Comparison of ENCODE assay signal across 10 cellular contexts in genomic region chr14:59428581-59429012, GRCh38. TPM values are rescaled to one million over a fixed set of nuclear protein-coding genes. Genes with fewer than 3 reads are reported as not detected.
DNase-seq lines count a peak whose midpoint lies in the region; ATAC-seq and TF ChIP-seq lines count a peak whose summit lies in the region.
"Had no signal": no experiment of that assay in that cellular context is flagged by ENCODE, and none has a peak within 500 bp of the region (broad histone marks: within the 10 kb centered on the region; RNA-seq: fewer than 3 reads in every experiment).

No MANE protein-coding gene starts in this region.

- H3K4me1 Mint-ChIP-seq in stimulated activated memory B cell treated with anti-CD40 and anti-IgM and Interleukin-4, amounts not matched to agents 10 μg/mL and 1 μg/mL and 100 μg/mL, for 72 hours = peaks cover 10% of the 10 kb centered on the region
- H3K4me1 Mint-ChIP-seq: central memory CD8-positive, alpha-beta T cell had no signal

- H3K27me3 ChIP-seq in OCI-LY3 (ENCODE audit: low read depth, low read length) = no peaks in the 10 kb centered on the region
- no peaks in the 10 kb centered on the region for H3K27me3 ChIP-seq in fibroblast of lung (ENCODE audit: control insufficient read depth, insufficient read depth, low read length)

- H3K36me3 ChIP-seq in OCI-LY3 (replicated peaks; ENCODE audit: low read depth, low read length) (no peaks in the 10 kb centered on the region), fibroblast of lung (ENCODE audit: control insufficient read depth, insufficient read depth, low read length) (no peaks in the 10 kb centered on the region)

- no peaks in the 10 kb centered on the region for H4K20me1 ChIP-seq in OCI-LY3 (ENCODE audit: insufficient read depth, low read length)
- no peaks in the 10 kb centered on the region for H4K20me1 ChIP-seq in fibroblast of lung (ENCODE audit: control insufficient read depth, extremely low read depth, insufficient read depth, low read length)

- no peak overlapping the region for H3K4me3 ChIP-seq in OCI-LY3 (ENCODE audit: low read length)
- H3K4me3 ChIP-seq in fibroblast of lung (replicated peaks in 1 of 4; ENCODE audit: control extremely low read depth in 1 of 4, insufficient read depth in 1 of 4, low read depth in 3 of 4, low read length in 4 of 4) = no peak overlapping the region
- no peak overlapping the region for H3K4me3 ChIP-seq in retinal pigment epithelial cell (ENCODE audit: low read length)

- DNase-seq in EL (peak; percentile 59), fibroblast of lung (ENCODE audit: low read depth in 2 of 2) (peak; percentile 76 to 85), retinal pigment epithelial cell (ENCODE audit: low read depth) (no peak), DMS 273 (lab: John Stamatoyannopoulos, UW; ENCODE audit: unreplicated experiment) (no peak)

- H3K4me3 Mint-ChIP-seq in stimulated activated memory B cell treated with anti-CD40 and anti-IgM and Interleukin-4, amounts not matched to agents 10 μg/mL and 1 μg/mL and 100 μg/mL, for 72 hours = no peak overlapping the region
- H3K4me3 Mint-ChIP-seq: central memory CD8-positive, alpha-beta T cell had no signal

- peak; percentile 27; the same call in 1 of the 2 replicates for TF ChIP-seq CTCF in OCI-LY3 (IDR thresholded peaks at IDR 0.05; ENCODE audit: low read depth, low read length)
- TF ChIP-seq CTCF in fibroblast of lung (conservative IDR thresholded peaks at IDR 0.05 in 1 of 2, IDR thresholded peaks at IDR 0.05 in 1 of 2; ENCODE audit: low read depth in 1 of 2, low read length in 2 of 2) = peak; percentile 41 to 52
- peak; percentile 48 for TF ChIP-seq CTCF in retinal pigment epithelial cell (conservative IDR thresholded peaks at IDR 0.05; ENCODE audit: low read depth, low read length)

- H3K36me3 Mint-ChIP-seq in stimulated activated memory B cell treated with anti-CD40 and anti-IgM and Interleukin-4, amounts not matched to agents 10 μg/mL and 1 μg/mL and 100 μg/mL, for 72 hours = no peaks in the 10 kb centered on the region

- no peak for ATAC-seq in HG02938 (IDR thresholded peaks at IDR 0.05; ENCODE audit: unreplicated experiment)
- no peak for ATAC-seq in GM18498 (IDR thresholded peaks at IDR 0.05; ENCODE audit: unreplicated experiment)
- ATAC-seq in stimulated activated memory B cell treated with anti-CD40 and anti-IgM and Interleukin-4, amounts not matched to agents 10 μg/mL and 1 μg/mL and 100 μg/mL, for 72 hours = no peak

- H2AFZ ChIP-seq in OCI-LY3 (ENCODE audit: low read depth, low read length) = no peak overlapping the region
- H2AFZ ChIP-seq in fibroblast of lung (ENCODE audit: low read length) = no peak overlapping the region

- H3K4me1 ChIP-seq in OCI-LY3 (ENCODE audit: low read length) = peaks cover 6% of the 10 kb centered on the region; the same call in 1 of the 2 replicates
- peaks cover 17% of the 10 kb centered on the region for H3K4me1 ChIP-seq in fibroblast of lung (ENCODE audit: control insufficient read depth, extremely low read depth, insufficient read depth, low read length)

- H3K79me2 ChIP-seq in OCI-LY3 (ENCODE audit: low read length) (no peaks in the 10 kb centered on the region), fibroblast of lung (ENCODE audit: control insufficient read depth, insufficient read depth, low read length) (no peaks in the 10 kb centered on the region)

- no peak overlapping the region for H3K27ac Mint-ChIP-seq in stimulated activated memory B cell treated with anti-CD40 and anti-IgM and Interleukin-4, amounts not matched to agents 10 μg/mL and 1 μg/mL and 100 μg/mL, for 72 hours
- H3K27ac Mint-ChIP-seq: progenitor cell of endocrine pancreas had no signal

- H3K27ac ChIP-seq in OCI-LY3 (ENCODE audit: low read length) (no peak overlapping the region), fibroblast of lung (ENCODE audit: insufficient read depth, low read length) (peak overlapping the region; percentile 60)

- H3K9me3 ChIP-seq in OCI-LY3 (ENCODE audit: insufficient read depth, low read length) (no peaks in the 10 kb centered on the region), fibroblast of lung (ENCODE audit: control insufficient read depth, insufficient read depth, low read depth, low read length) (no peaks in the 10 kb centered on the region)

- H3K9ac ChIP-seq in OCI-LY3 (ENCODE audit: low read length) (no peak overlapping the region), fibroblast of lung (ENCODE audit: insufficient read depth, low read length) (no peak overlapping the region)

- no peak overlapping the region for H3K4me2 ChIP-seq in OCI-LY3 (ENCODE audit: low read length)
- H3K4me2 ChIP-seq in fibroblast of lung (ENCODE audit: extremely low read depth, insufficient read depth, low read length) = peak overlapping the region; percentile 26

- peaks cover 6% of the 10 kb centered on the region for H3K27me3 Mint-ChIP-seq in stimulated activated memory B cell treated with anti-CD40 and anti-IgM and Interleukin-4, amounts not matched to agents 10 μg/mL and 1 μg/mL and 100 μg/mL, for 72 hours

- H3K9me3 Mint-ChIP-seq in stimulated activated memory B cell treated with anti-CD40 and anti-IgM and Interleukin-4, amounts not matched to agents 10 μg/mL and 1 μg/mL and 100 μg/mL, for 72 hours = no peaks in the 10 kb centered on the region
- H3K9me3 Mint-ChIP-seq: central memory CD8-positive, alpha-beta T cell had no signal

RNA-seq across cellular contexts. Expression of gene GPR135, which starts 36.6 kb away (rescaled TPM):
- 1.8 and 3.0 TPM in 2 replicates for total RNA-seq in fibroblast of lung
- polyA plus RNA-seq in fibroblast of lung = 0.78 and 2.1 TPM in 2 replicates
- 0.78 and 2.1 TPM in 2 replicates for polyA plus RNA-seq in fibroblast of lung (2012)
- 0.30 and 0.31 TPM in 2 replicates for polyA minus RNA-seq in fibroblast of lung (ENCODE audit: low replicate concordance)

RNA-seq across cellular contexts. Expression of gene L3HYPDH, which starts 55.6 kb away (rescaled TPM):
- total RNA-seq in fibroblast of lung = 39.8 and 50.4 TPM in 2 replicates
- polyA plus RNA-seq in fibroblast of lung = 28.7 and 31.7 TPM in 2 replicates
- 18.5 and 21.9 TPM in 2 replicates for polyA plus RNA-seq in fibroblast of lung (2012)
- 1.9 and 2.1 TPM in 2 replicates for polyA minus RNA-seq in fibroblast of lung (ENCODE audit: low replicate concordance)

RNA-seq across cellular contexts. Expression of gene JKAMP, which starts 55.7 kb away (rescaled TPM):
- 51.6 and 80.1 TPM in 2 replicates for total RNA-seq in fibroblast of lung
- 175 and 207 TPM in 2 replicates for polyA plus RNA-seq in fibroblast of lung
- polyA plus RNA-seq in fibroblast of lung (2012) = 52.5 and 60.7 TPM in 2 replicates
- polyA minus RNA-seq in fibroblast of lung (ENCODE audit: low replicate concordance) = 53.5 and 101 TPM in 2 replicates

Comparison
In these comparisons a context has a peak if more than half of its experiments do, and no peak if none do; other contexts are left out.
1. DNase-seq: peak in EL (single experiment) and fibroblast of lung (2 of 2); none in retinal pigment epithelial cell (single experiment) and DMS 273 (single experiment).
2. Peak in every context shown above with its lines, with median percentiles within 50 percentile points of each other: CTCF ChIP-seq.